1 cellular context compared by ENCODE assay signal in the genomic region with DNA sequence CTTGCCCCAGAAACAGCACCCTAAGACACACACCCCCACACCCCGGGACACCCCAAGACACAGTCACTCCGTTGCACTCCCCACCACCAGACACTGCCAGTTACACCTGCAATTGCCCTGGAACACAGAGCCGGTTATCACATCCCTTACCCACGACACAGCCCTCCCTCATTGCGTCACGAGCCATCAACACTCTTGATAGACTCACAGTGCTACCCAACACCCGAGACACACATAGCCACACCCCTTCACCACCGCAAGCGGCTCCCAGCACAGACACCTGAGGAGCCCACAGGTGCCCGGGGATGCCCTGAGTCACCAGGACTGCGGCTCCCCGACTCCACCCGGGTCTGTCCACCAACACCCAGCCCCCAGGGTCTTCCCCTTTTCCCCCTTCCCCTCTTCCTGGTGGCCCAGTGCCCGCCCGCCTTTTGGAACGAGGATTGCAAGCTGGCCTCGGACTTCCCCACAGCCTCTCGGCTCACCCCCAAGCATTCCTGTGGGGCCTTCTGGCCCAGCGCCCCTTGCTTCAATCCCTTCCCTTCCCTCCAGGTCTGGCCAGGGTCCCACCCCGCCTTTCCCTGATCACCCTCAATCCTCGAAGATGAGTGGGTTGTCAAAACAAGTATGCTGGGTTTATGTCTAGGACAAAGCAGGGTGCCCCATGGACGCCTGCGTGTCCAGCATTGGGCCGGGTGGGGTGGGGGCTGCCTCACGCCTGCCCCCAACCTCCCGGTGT.
TF ChIP-seq lines count a peak whose summit lies in the region.

No MANE protein-coding gene starts in this region.

TF ChIP-seq in HEK293, 187 proteins besides CTCF, POLR2A, EP300 and RAD21 (continued from another document):
- TF ChIP-seq SCRT2 (tag by site-specific recombination; IDR thresholded peaks at IDR 0.05), result peak; percentile 89
- TF ChIP-seq KLF1 (tag by site-specific recombination; IDR thresholded peaks at IDR 0.05), result peak; percentile 89
- TF ChIP-seq, protein P1, sequence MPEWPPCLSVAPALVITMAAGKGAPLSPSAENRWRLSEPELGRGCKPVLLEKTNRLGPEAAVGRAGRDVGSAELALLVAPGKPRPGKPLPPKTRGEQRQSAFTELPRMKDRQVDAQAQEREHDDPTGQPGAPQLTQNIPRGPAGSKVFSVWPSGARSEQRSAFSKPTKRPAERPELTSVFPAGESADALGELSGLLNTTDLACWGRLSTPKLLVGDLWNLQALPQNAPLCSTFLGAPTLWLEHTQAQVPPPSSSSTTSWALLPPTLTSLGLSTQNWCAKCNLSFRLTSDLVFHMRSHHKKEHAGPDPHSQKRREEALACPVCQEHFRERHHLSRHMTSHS (tag by site-specific recombination; IDR thresholded peaks at IDR 0.05), result no peak
- TF ChIP-seq ZIC2 (tag by site-specific recombination; IDR thresholded peaks at IDR 0.05), result peak; percentile 75
- TF ChIP-seq ZNF76 (tag by site-specific recombination; IDR thresholded peaks at IDR 0.05; ENCODE audit: borderline replicate concordance, low read depth), result peak; percentile 52; the same call in 1 of the 2 replicates
- peak; percentile 66; the same call in 1 of the 2 replicates for TF ChIP-seq ZBTB20 (tag by site-specific recombination; IDR thresholded peaks at IDR 0.05)
- TF ChIP-seq ZNF629 (tag by site-specific recombination; IDR thresholded peaks at IDR 0.05), result peak; percentile 96
- TF ChIP-seq TCF7L2 (IDR thresholded peaks at IDR 0.05; ENCODE audit: borderline replicate concordance, low read depth, low read length), result no peak
- peak; percentile 48; the same call in 1 of the 2 replicates for TF ChIP-seq ZNF335 (tag by site-specific recombination; conservative IDR thresholded peaks at IDR 0.05)
- peak; percentile 54; the same call in 1 of the 2 replicates for TF ChIP-seq SCRT1 (tag by site-specific recombination; IDR thresholded peaks at IDR 0.05; ENCODE audit: borderline replicate concordance)
- TF ChIP-seq GLIS1 (tag by site-specific recombination; IDR thresholded peaks at IDR 0.05), result peak; percentile 76
- no peak for TF ChIP-seq ZNF843 (tag by site-specific recombination; IDR thresholded peaks at IDR 0.05)
- peak; percentile 81 for TF ChIP-seq ZBTB48 (tag by site-specific recombination; IDR thresholded peaks at IDR 0.05)
- TF ChIP-seq ZNF785 (tag by site-specific recombination; IDR thresholded peaks at IDR 0.05), result 0 out of 2 replicates have a peak, but pooled peaks have one; percentile 38
- TF ChIP-seq ZNF23 (tag by site-specific recombination; IDR thresholded peaks at IDR 0.05; ENCODE audit: borderline replicate concordance), result no peak
- peak; percentile 36; the same call in 1 of the 2 replicates for TF ChIP-seq ZNF366 (tag by site-specific recombination; conservative IDR thresholded peaks at IDR 0.05)
- TF ChIP-seq, protein P2, sequence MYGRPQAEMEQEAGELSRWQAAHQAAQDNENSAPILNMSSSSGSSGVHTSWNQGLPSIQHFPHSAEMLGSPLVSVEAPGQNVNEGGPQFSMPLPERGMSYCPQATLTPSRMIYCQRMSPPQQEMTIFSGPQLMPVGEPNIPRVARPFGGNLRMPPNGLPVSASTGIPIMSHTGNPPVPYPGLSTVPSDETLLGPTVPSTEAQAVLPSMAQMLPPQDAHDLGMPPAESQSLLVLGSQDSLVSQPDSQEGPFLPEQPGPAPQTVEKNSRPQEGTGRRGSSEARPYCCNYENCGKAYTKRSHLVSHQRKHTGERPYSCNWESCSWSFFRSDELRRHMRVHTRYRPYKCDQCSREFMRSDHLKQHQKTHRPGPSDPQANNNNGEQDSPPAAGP (tag by site-specific recombination; IDR thresholded peaks at IDR 0.05), result peak; percentile 79
